Comparison of ENCODE assay signal across 1 cellular context in genomic region chr1:43267291-43267805, GRCh38.
A peak's percentile ranks its signal among the peaks of the same experiment; 100 is the strongest.
TF ChIP-seq lines count a peak whose summit lies in the region.

No MANE protein-coding gene starts in this region.

TF ChIP-seq in HepG2, 621 proteins besides CTCF, POLR2A, EP300 and RAD21 (continued from another document):
- TF ChIP-seq, protein P1, sequence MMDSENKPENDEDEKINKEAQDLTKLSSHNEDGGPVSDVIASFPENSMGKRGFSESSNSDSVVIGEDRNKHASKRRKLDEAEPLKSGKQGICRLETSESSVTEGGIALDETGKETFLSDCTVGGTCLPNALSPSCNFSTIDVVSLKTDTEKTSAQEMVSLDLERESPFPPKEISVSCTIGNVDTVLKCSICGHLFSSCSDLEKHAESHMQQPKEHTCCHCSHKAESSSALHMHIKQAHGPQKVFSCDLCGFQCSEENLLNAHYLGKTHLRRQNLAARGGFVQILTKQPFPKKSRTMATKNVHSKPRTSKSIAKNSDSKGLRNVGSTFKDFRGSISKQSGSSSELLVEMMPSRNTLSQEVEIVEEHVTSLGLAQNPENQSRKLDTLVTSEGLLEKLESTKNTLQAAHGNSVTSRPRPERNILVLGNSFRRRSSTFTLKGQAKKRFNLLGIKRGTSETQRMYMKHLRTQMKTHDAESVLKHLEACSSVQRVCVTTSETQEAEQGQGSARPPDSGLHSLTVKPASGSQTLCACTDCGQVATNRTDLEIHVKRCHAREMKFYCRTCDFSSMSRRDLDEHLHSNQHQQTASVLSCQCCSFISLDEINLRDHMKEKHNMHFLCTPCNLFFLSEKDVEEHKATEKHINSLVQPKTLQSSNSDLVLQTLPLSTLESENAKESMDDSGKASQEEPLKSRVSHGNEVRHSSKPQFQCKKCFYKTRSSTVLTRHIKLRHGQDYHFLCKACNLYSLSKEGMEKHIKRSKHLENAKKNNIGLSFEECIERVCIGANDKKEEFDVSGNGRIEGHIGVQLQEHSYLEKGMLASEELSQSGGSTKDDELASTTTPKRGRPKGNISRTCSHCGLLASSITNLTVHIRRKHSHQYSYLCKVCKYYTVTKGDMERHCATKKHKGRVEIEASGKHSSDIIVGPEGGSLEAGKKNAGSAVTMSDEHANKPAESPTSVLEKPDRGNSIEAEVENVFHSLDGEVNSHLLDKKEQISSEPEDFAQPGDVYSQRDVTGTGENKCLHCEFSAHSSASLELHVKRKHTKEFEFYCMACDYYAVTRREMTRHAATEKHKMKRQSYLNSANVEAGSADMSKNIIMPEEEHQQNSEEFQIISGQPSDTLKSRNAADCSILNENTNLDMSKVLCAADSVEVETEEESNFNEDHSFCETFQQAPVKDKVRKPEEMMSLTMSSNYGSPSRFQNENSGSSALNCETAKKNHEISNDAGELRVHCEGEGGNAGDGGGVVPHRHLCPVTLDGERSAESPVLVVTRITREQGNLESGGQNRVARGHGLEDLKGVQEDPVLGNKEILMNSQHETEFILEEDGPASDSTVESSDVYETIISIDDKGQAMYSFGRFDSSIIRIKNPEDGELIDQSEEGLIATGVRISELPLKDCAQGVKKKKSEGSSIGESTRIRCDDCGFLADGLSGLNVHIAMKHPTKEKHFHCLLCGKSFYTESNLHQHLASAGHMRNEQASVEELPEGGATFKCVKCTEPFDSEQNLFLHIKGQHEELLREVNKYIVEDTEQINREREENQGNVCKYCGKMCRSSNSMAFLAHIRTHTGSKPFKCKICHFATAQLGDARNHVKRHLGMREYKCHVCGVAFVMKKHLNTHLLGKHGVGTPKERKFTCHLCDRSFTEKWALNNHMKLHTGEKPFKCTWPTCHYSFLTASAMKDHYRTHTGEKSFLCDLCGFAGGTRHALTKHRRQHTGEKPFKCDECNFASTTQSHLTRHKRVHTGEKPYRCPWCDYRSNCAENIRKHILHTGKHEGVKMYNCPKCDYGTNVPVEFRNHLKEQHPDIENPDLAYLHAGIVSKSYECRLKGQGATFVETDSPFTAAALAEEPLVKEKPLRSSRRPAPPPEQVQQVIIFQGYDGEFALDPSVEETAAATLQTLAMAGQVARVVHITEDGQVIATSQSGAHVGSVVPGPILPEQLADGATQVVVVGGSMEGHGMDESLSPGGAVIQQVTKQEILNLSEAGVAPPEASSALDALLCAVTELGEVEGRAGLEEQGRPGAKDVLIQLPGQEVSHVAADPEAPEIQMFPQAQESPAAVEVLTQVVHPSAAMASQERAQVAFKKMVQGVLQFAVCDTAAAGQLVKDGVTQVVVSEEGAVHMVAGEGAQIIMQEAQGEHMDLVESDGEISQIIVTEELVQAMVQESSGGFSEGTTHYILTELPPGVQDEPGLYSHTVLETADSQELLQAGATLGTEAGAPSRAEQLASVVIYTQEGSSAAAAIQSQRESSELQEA (CRISPR knock-in tag; IDR thresholded peaks at IDR 0.05; ENCODE audit: not compliant biosample characterization) = no peak
- no peak for TF ChIP-seq ZSCAN20 (CRISPR knock-in tag; IDR thresholded peaks at IDR 0.05; ENCODE audit: borderline replicate concordance)
- TF ChIP-seq ZNF530 (CRISPR knock-in tag; IDR thresholded peaks at IDR 0.05; ENCODE audit: low read depth) = no peak
- TF ChIP-seq SP140L (CRISPR knock-in tag; IDR thresholded peaks at IDR 0.05; ENCODE audit: borderline replicate concordance) = no peak
- no peak for TF ChIP-seq SATB2 (CRISPR knock-in tag; IDR thresholded peaks at IDR 0.05)
- TF ChIP-seq ZNF383 (CRISPR knock-in tag; IDR thresholded peaks at IDR 0.05; ENCODE audit: borderline replicate concordance) = no peak
- TF ChIP-seq ZSCAN21 (CRISPR knock-in tag; IDR thresholded peaks at IDR 0.05; ENCODE audit: borderline replicate concordance) = no peak
- TF ChIP-seq, protein P2, sequence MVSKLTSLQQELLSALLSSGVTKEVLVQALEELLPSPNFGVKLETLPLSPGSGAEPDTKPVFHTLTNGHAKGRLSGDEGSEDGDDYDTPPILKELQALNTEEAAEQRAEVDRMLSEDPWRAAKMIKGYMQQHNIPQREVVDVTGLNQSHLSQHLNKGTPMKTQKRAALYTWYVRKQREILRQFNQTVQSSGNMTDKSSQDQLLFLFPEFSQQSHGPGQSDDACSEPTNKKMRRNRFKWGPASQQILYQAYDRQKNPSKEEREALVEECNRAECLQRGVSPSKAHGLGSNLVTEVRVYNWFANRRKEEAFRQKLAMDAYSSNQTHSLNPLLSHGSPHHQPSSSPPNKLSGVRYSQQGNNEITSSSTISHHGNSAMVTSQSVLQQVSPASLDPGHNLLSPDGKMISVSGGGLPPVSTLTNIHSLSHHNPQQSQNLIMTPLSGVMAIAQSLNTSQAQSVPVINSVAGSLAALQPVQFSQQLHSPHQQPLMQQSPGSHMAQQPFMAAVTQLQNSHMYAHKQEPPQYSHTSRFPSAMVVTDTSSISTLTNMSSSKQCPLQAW (CRISPR knock-in tag; IDR thresholded peaks at IDR 0.05) = 0 out of 2 replicates have a peak, but pooled peaks have one; percentile 26
- TF ChIP-seq ZBTB26 (CRISPR knock-in tag; IDR thresholded peaks at IDR 0.05; ENCODE audit: borderline replicate concordance) = no peak
- no peak for TF ChIP-seq HDAC1 (CRISPR knock-in tag; IDR thresholded peaks at IDR 0.05)
- TF ChIP-seq RCOR2 (CRISPR knock-in tag; IDR thresholded peaks at IDR 0.05) = no peak
- TF ChIP-seq ZNF20 (CRISPR knock-in tag; IDR thresholded peaks at IDR 0.05) = 0 out of 2 replicates have a peak, but pooled peaks have one; percentile 78
- TF ChIP-seq TEAD2 (CRISPR knock-in tag; IDR thresholded peaks at IDR 0.05) = no peak
- no peak for TF ChIP-seq ZNF598 (CRISPR knock-in tag; IDR thresholded peaks at IDR 0.05; ENCODE audit: borderline replicate concordance)
- no peak for TF ChIP-seq ZNF883 (CRISPR knock-in tag; IDR thresholded peaks at IDR 0.05; ENCODE audit: not compliant biosample characterization)
- TF ChIP-seq RAD51 (IDR thresholded peaks at IDR 0.05; ENCODE audit: borderline replicate concordance) = no peak
- TF ChIP-seq ZNF263 (CRISPR knock-in tag; IDR thresholded peaks at IDR 0.05) = peak; percentile 89
- no peak for TF ChIP-seq MYNN (CRISPR knock-in tag; IDR thresholded peaks at IDR 0.05; ENCODE audit: low read depth)
- TF ChIP-seq HMG20B (CRISPR knock-in tag; conservative IDR thresholded peaks at IDR 0.05) = no peak
- TF ChIP-seq HNF4A (CRISPR knock-in tag; IDR thresholded peaks at IDR 0.05) = peak; percentile 52
- TF ChIP-seq, protein P3, sequence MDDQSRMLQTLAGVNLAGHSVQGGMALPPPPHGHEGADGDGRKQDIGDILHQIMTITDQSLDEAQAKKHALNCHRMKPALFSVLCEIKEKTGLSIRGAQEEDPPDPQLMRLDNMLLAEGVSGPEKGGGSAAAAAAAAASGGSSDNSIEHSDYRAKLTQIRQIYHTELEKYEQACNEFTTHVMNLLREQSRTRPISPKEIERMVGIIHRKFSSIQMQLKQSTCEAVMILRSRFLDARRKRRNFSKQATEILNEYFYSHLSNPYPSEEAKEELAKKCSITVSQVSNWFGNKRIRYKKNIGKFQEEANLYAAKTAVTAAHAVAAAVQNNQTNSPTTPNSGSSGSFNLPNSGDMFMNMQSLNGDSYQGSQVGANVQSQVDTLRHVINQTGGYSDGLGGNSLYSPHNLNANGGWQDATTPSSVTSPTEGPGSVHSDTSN (CRISPR knock-in tag; IDR thresholded peaks at IDR 0.05; ENCODE audit: borderline replicate concordance) = no peak
- 0 out of 2 replicates have a peak, but pooled peaks have one; percentile 21 for TF ChIP-seq RFX5 (IDR thresholded peaks at IDR 0.05; ENCODE audit: low read depth, low read length)
- TF ChIP-seq ZNF552 (CRISPR knock-in tag; IDR thresholded peaks at IDR 0.05; ENCODE audit: borderline replicate concordance) = no peak
- TF ChIP-seq TARDBP (CRISPR knock-in tag; IDR thresholded peaks at IDR 0.05) = no peak
- TF ChIP-seq LCORL (IDR thresholded peaks at IDR 0.05) = no peak
- TF ChIP-seq LCORL (CRISPR knock-in tag; IDR thresholded peaks at IDR 0.05) = no peak
- 0 out of 2 replicates have a peak, but pooled peaks have one; percentile 19 for TF ChIP-seq ZNF292 (CRISPR knock-in tag; IDR thresholded peaks at IDR 0.05; ENCODE audit: borderline replicate concordance, low read depth)
- TF ChIP-seq HNF4G (IDR thresholded peaks at IDR 0.05; ENCODE audit: borderline replicate concordance, low read depth, low read length) = peak; percentile 26; the same call in 1 of the 2 replicates
- no peak for TF ChIP-seq HNF4G (CRISPR knock-in tag; IDR thresholded peaks at IDR 0.05; ENCODE audit: borderline replicate concordance, low read depth)
- TF ChIP-seq ZNF264 (CRISPR knock-in tag; IDR thresholded peaks at IDR 0.05) = no peak
- TF ChIP-seq, protein P4, sequence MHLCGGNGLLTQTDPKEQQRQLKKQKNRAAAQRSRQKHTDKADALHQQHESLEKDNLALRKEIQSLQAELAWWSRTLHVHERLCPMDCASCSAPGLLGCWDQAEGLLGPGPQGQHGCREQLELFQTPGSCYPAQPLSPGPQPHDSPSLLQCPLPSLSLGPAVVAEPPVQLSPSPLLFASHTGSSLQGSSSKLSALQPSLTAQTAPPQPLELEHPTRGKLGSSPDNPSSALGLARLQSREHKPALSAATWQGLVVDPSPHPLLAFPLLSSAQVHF (CRISPR knock-in tag; IDR thresholded peaks at IDR 0.05) = no peak
- TF ChIP-seq HOXD1 (CRISPR knock-in tag; IDR thresholded peaks at IDR 0.05) = no peak
- no peak for TF ChIP-seq ATF6 (CRISPR knock-in tag; conservative IDR thresholded peaks at IDR 0.05)
TF ChIP-seq in HepG2: peak in this region for 9.
